1 cellular context compared by ENCODE assay signal in the genomic region with DNA sequence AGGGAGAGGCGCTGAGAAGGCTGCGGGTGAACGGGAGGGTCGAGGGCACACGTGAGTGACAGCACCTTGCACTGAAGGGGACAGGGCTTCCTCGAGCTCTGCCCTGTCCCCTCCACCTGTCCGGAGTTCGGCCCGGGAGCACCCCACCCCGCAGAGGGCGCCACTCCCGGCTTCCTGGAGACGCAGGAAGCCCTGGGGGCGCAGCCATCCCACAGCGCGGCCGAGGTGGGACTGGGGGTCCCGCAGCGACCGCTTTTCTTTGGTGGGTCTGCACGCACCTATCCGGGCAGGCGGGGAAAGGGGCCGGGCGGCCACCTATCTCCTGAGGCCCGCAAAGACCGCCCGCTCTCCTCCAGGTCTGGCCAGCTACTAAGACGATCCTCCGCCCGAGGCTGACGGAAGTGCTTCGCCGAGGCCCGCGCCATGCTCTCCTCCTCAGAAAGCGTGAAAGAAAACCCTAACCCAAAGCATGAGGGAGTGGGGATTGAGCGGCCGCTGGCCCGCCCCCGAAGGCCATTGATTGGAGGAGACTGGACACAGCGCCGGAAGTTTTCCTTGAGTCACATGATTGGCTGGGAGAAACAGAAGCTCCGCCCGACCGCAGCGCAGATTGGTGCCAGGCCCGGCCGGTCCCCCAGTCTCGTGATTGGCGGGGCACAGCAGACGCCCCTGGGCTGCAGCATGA.
TF ChIP-seq lines count a peak whose summit lies in the region.

No MANE protein-coding gene starts in this region.

TF ChIP-seq in IMR-90, 13 proteins besides CTCF, POLR2A, EP300 and RAD21:
- no peak for TF ChIP-seq CHD1 (IDR thresholded peaks at IDR 0.05; ENCODE audit: low read depth, low read length)
- peak; percentile 91 for TF ChIP-seq MXI1 (IDR thresholded peaks at IDR 0.05; ENCODE audit: borderline replicate concordance, low read depth, low read length)
- TF ChIP-seq ELK1 (IDR thresholded peaks at IDR 0.05; ENCODE audit: borderline replicate concordance, low read depth, low read length) = no peak
- TF ChIP-seq NFE2L2 (IDR thresholded peaks at IDR 0.05; ENCODE audit: low read depth, low read length) = no peak
- TF ChIP-seq MAFK (IDR thresholded peaks at IDR 0.05; ENCODE audit: low read depth, low read length) = no peak
- TF ChIP-seq MAZ (IDR thresholded peaks at IDR 0.05; ENCODE audit: borderline replicate concordance, low read depth, low read length) = no peak
- no peak for TF ChIP-seq CEBPB (IDR thresholded peaks at IDR 0.05; ENCODE audit: low read depth, low read length)
- TF ChIP-seq SMC3 (IDR thresholded peaks at IDR 0.05; ENCODE audit: low read depth, low read length) = peak; percentile 25
- TF ChIP-seq USF2 (IDR thresholded peaks at IDR 0.05; ENCODE audit: low read depth, low read length) = peak; percentile 84
- TF ChIP-seq RFX5 (IDR thresholded peaks at IDR 0.05; ENCODE audit: low read depth, low read length) = no peak
- TF ChIP-seq FOS (IDR thresholded peaks at IDR 0.05; ENCODE audit: low read depth, low read length) = no peak
- TF ChIP-seq RCOR1 (IDR thresholded peaks at IDR 0.05; ENCODE audit: insufficient replicate concordance, low read length) = no peak
- TF ChIP-seq BHLHE40 (IDR thresholded peaks at IDR 0.05; ENCODE audit: low read depth, low read length) = peak; percentile 68; the same call in 1 of the 2 replicates
TF ChIP-seq in IMR-90: peak in this region for 4.
